8 cellular contexts compared by ENCODE assay signal in the genomic region with DNA sequence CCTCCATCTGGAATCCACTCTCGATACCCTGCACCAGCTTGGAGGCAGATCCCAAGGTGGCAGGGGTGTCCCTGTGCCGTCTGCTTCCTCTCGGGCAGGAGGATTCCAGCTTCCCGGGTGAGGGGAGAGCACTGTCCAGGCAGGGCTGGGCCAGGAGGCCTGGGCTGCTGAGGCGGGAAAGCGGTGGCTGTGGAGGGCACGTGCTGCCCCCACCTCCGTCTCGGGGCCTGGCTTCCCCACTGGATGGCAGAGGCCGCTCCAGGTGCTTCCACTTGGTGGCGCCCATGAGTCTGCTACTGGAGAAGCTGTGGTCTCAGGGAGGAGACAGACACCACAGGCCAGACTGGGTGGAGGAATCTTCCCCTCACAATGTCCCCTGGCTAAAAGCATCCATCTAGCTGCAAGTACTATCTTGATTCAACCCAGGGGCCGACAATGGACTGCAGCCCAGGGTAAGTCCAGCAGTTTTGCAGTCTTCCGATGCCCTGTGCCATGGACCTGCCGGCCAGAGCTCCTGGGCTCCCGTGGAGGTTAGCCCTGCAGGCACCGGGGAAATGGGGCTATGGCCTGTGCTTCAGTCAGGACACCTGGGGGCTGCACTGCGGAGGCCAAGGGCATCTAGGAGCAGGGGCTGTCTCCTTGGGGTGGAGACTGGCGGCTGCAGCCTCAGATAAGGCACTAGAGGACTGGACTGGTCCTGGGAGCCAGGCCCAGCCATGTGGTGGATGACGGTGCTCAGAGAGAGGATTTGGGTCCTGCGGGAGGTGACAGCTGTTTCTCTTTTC. TPM values are rescaled to one million over a fixed set of nuclear protein-coding genes. Genes with fewer than 3 reads are reported as not detected.
DNase-seq lines count a peak whose midpoint lies in the region; ATAC-seq and TF ChIP-seq lines count a peak whose summit lies in the region.

No MANE protein-coding gene starts in this region.

- no peak overlapping the region for H3K4me3 Mint-ChIP-seq in memory B cell

- no peak overlapping the region for H3K27ac ChIP-seq in mammary epithelial cell (ENCODE audit: insufficient read depth, low read depth, low read length)

- H3K36me3 ChIP-seq in mammary epithelial cell (ENCODE audit: insufficient read depth, low read length) = no peaks in the 10 kb centered on the region

- no peaks in the 10 kb centered on the region for H3K4me1 ChIP-seq in mammary epithelial cell (ENCODE audit: insufficient read depth, low read length)

- no peak overlapping the region for H3K4me2 ChIP-seq in mammary epithelial cell (ENCODE audit: insufficient read depth, low read depth, low read length)

- H4K20me1 ChIP-seq in mammary epithelial cell (ENCODE audit: insufficient read depth, low read length) = no peaks in the 10 kb centered on the region

- H3K9me3 ChIP-seq in mammary epithelial cell (replicated peaks; ENCODE audit: insufficient read depth, low read length) = no peaks in the 10 kb centered on the region

- H3K79me2 ChIP-seq in mammary epithelial cell (ENCODE audit: insufficient read depth, low read length) = no peaks in the 10 kb centered on the region

- dilution Hi-C loops in mammary epithelial cell (cut with HindIII; ENCODE audit: low sequenced_read_pairs) = no loop called here

- intact Hi-C loops in mammary epithelial cell (cut with micrococcal nuclease) = loop anchor here (1.0 kb wide), 1 partner anchor 150 kb away; no protein-coding TSS in a partner anchor

- no peak overlapping the region for H3K4me3 ChIP-seq in mammary epithelial cell (replicated peaks in 1 of 3; ENCODE audit: insufficient read depth in 1 of 3, low read depth in 2 of 3, low read length in 3 of 3)

- WGBS in mammary epithelial cell (ENCODE audit: low coverage, missing lambda C conversion rate) = 90% methylated on average over 9 of the region's 20 CpGs

- no peaks in the 10 kb centered on the region for H3K27me3 ChIP-seq in mammary epithelial cell (ENCODE audit: insufficient read depth, low read length)

- TF ChIP-seq CTCF in mammary epithelial cell (conservative IDR thresholded peaks at IDR 0.05 in 1 of 2, IDR thresholded peaks at IDR 0.05 in 1 of 2; ENCODE audit: extremely low read depth in 1 of 2, insufficient read depth in 1 of 2, low read depth in 1 of 2, low read length in 2 of 2) = peak; percentile 37 to 55

- H2AFZ ChIP-seq in mammary epithelial cell (ENCODE audit: low read depth, low read length) = no peak overlapping the region

- ATAC-seq in memory B cell (ENCODE audit: low read depth) (peak; percentile 30), GM19324 (IDR thresholded peaks at IDR 0.05; ENCODE audit: low FRiP score, unreplicated experiment) (no peak)

- peaks cover 3% of the 10 kb centered on the region for H3K4me1 Mint-ChIP-seq in memory B cell

- H3K27me3 Mint-ChIP-seq in memory B cell = no peaks in the 10 kb centered on the region

- BruUV-seq in mammary epithelial cell (replicated peaks; lab: Mats Ljungman, UMichigan) = no TSS peak

- H3K36me3 Mint-ChIP-seq in memory B cell = peaks cover 20% of the 10 kb centered on the region

- peak; percentile 74 for DNase-seq in activated effector memory CD4-positive, alpha-beta T cell treated with anti-CD3 and anti-CD28 coated beads, Interleukin-2, amount 50 U/mL, for 16 hours
- DNase-seq in activated effector memory CD4-positive, alpha-beta T cell treated with Interleukin-2 at 50 U/mL for 16 hours = no peak
- DNase-seq in SK-MEL-5 (ENCODE audit: low read depth, low spot score) (peak; percentile 64), mammary epithelial cell (no peak), memory B cell (ENCODE audit: low spot score in 2 of 2) (peak; percentile 9 to 40), NCI-H446 treated with DMSO at 0.1 percent for 48 hours (lab: John Stamatoyannopoulos, UW) (no peak), NCI-H2171 (lab: John Stamatoyannopoulos, UW) (no peak)

- peak overlapping the region; percentile 48 for H3K27ac Mint-ChIP-seq in memory B cell

- in situ Hi-C loops in SK-MEL-5 (cut with HindIII; ENCODE audit: low pct_unique_long_range_greater_than_20kb, low sequenced_read_pairs) = no loop called here
- in situ Hi-C loops in mammary epithelial cell (cut with MboI; ENCODE audit: low sequenced_read_pairs in 2 of 2) = no loop called here

- no peak overlapping the region for H3K9ac ChIP-seq in mammary epithelial cell (ENCODE audit: insufficient read depth, low read length)

- no peaks in the 10 kb centered on the region for H3K9me3 Mint-ChIP-seq in memory B cell

- CTCF ChIA-PET in mammary epithelial cell (lab: Charles Lee; ENCODE audit: low non-redundant PET) = no interaction called here

RNA-seq across cellular contexts. Expression of a gene that starts 41.3 kb away (rescaled TPM):
- total RNA-seq in SK-MEL-5 (2014; rRNA removed; shearing (Covaris generic)) = 25.1 and 25.7 TPM in 2 replicates
- polyA plus RNA-seq in SK-MEL-5 (2015; cell fraction: cytosol; rRNA removed) = 23.2 and 33.6 TPM in 2 replicates
- polyA plus RNA-seq in SK-MEL-5 (2015; cell fraction: nucleus; rRNA removed) = 38.0 and 57.1 TPM in 2 replicates
- total RNA-seq in mammary epithelial cell = 10 to 100 TPM; 50.3 to 79.9 TPM
- 43.6 TPM for polyA plus RNA-seq in mammary epithelial cell
- polyA minus RNA-seq in mammary epithelial cell = 43.9 TPM

Comparison
In these comparisons a context has a peak if more than half of its experiments do, and no peak if none do; other contexts are left out.
1. DNase-seq: peak in activated effector memory CD4-positive, alpha-beta T cell treated with anti-CD3 and anti-CD28 coated beads, Interleukin-2, amount 50 U/mL, for 16 hours (single experiment), SK-MEL-5 (single experiment) and memory B cell (2 of 2); none in activated effector memory CD4-positive, alpha-beta T cell treated with Interleukin-2 at 50 U/mL for 16 hours (single experiment), mammary epithelial cell (single experiment), NCI-H446 treated with DMSO at 0.1 percent for 48 hours (single experiment) and NCI-H2171 (single experiment).